1 cellular context compared by ENCODE assay signal in genomic region chr9:37452611-37453010, GRCh38.
TF ChIP-seq lines count a peak whose summit lies in the region.

No MANE protein-coding gene starts in this region.

TF ChIP-seq in GM12878, 131 proteins besides CTCF, POLR2A, EP300 and RAD21 (continued from another document):
- TF ChIP-seq NFIC (IDR thresholded peaks at IDR 0.05; ENCODE audit: low read depth, low read length) (no peak), RAD51 (IDR thresholded peaks at IDR 0.05) (no peak), ATF2 (IDR thresholded peaks at IDR 0.05; ENCODE audit: low read length) (no peak), POU2F2 (IDR thresholded peaks at IDR 0.05; ENCODE audit: borderline replicate concordance, low read depth, low read length) (no peak), STAT1 (conservative IDR thresholded peaks at IDR 0.05) (no peak), ZNF207 (IDR thresholded peaks at IDR 0.05; ENCODE audit: borderline replicate concordance) (no peak), ZBED1 (IDR thresholded peaks at IDR 0.05; ENCODE audit: borderline replicate concordance) (no peak), ZNF24 (IDR thresholded peaks at IDR 0.05) (no peak), RELA (IDR thresholded peaks at IDR 0.05; ENCODE audit: borderline replicate concordance, partially characterized antibody) (no peak), HDGF (IDR thresholded peaks at IDR 0.05) (no peak), SUZ12 (IDR thresholded peaks at IDR 0.05; ENCODE audit: unreplicated experiment) (no peak), WRNIP1 (IDR thresholded peaks at IDR 0.05; ENCODE audit: borderline replicate concordance, low read depth, low read length) (no peak)
